19 cellular contexts compared by ENCODE assay signal in genomic region chr7:131747625-131748024, GRCh38.
DNase-seq lines count a peak whose midpoint lies in the region; ATAC-seq, FAIRE-seq and TF ChIP-seq lines count a peak whose summit lies in the region.
"Had no signal": no experiment of that assay in that cellular context is flagged by ENCODE, and none has a peak within 500 bp of the region (broad histone marks: within the 10 kb centered on the region; RNA-seq: fewer than 3 reads in every experiment).

No MANE protein-coding gene starts in this region.

- no peaks in the 10 kb centered on the region for H4K20me1 ChIP-seq in endothelial cell of umbilical vein (replicated peaks; ENCODE audit: control insufficient read depth, extremely low read depth, insufficient read depth, low read length)

- H3K9me1 ChIP-seq in endothelial cell of umbilical vein (replicated peaks; ENCODE audit: control insufficient read depth, extremely low read depth, insufficient read depth, low read length): no peaks in the 10 kb centered on the region

- H3K4me1 ChIP-seq in A673 (ENCODE audit: insufficient read depth, low read length, poor library complexity, severe bottlenecking) (no peaks in the 10 kb centered on the region), endothelial cell of umbilical vein (ENCODE audit: control insufficient read depth, extremely low read depth, insufficient read depth, low read length) (no peaks in the 10 kb centered on the region), HAP-1 (no peaks in the 10 kb centered on the region; the same call in 1 of the 2 replicates)
- H3K4me1 ChIP-seq: esophagus muscularis mucosa, gastrocnemius medialis, prostate gland had no signal

- TF ChIP-seq CTCF in A673 (conservative IDR thresholded peaks at IDR 0.05; ENCODE audit: low read depth, low read length) (no peak), endothelial cell of umbilical vein (IDR thresholded peaks at IDR 0.05; ENCODE audit: extremely low read depth in 1 of 2, insufficient read depth in 1 of 2, low read depth in 1 of 2, low read length in 2 of 2) (no peak), lower leg skin (IDR thresholded peaks at IDR 0.05) (no peak)

- H3K4me3 ChIP-seq in A673 (ENCODE audit: low read depth, low read length, poor library complexity, severe bottlenecking): no peak overlapping the region
- H3K4me3 ChIP-seq in endothelial cell of umbilical vein (replicated peaks in 1 of 3; ENCODE audit: insufficient read depth in 1 of 3, low read depth in 1 of 3, low read length in 3 of 3): no peak overlapping the region
- no peak overlapping the region for H3K4me3 ChIP-seq in HAP-1
- H3K4me3 ChIP-seq in lower leg skin (ENCODE audit: low read depth, poor library complexity, severe bottlenecking): no peak overlapping the region
- H3K4me3 ChIP-seq: esophagus muscularis mucosa, gastrocnemius medialis, lung, prostate gland had no signal

- POLR2A ChIA-PET in A673 (lab: Charles Lee; ENCODE audit: low non-redundant PET) (no interaction called here), endothelial cell of umbilical vein (lab: Charles Lee) (no interaction called here)

- DNase-seq in A673 (ENCODE audit: low spot score) (peak; percentile 59), DMS53 (lab: John Stamatoyannopoulos, UW) (peak; percentile 74), NCI-H146 treated with DMSO at 0.1 percent for 48 hours (lab: John Stamatoyannopoulos, UW; ENCODE audit: unreplicated experiment) (peak; percentile 7), endothelial cell of umbilical vein (ENCODE audit: low read depth, low spot score) (peak; percentile 4), HAP-1 (ENCODE audit: low spot score in 2 of 2) (no peak), lower leg skin (ENCODE audit: low spot score in 2 of 2) (no peak)
- DNase-seq: activated CD8-positive, alpha-beta memory T cell treated with anti-CD3 and anti-CD28 coated beads, Interleukin-2, amount 50 U/mL, for 4 hours; activated naive CD8-positive, alpha-beta T cell treated with anti-CD3 and anti-CD28 coated beads for 36 hours; gastrocnemius medialis; hippocampal formation; kidney; NCI-H1436; RPMI8226; T-helper 17 cell had no signal

- H3K27me3 ChIP-seq in A673 (replicated peaks; ENCODE audit: insufficient read depth, low read depth, low read length, poor library complexity) (peaks cover 22% of the 10 kb centered on the region), endothelial cell of umbilical vein (ENCODE audit: control insufficient read depth in 2 of 2, insufficient read depth in 2 of 2, low read length in 2 of 2) (peaks cover under 1 to 2% of the 10 kb centered on the region in 2 experiments), HAP-1 (ENCODE audit: low read depth) (no peaks in the 10 kb centered on the region; the same call in 1 of the 2 replicates)
- H3K27me3 ChIP-seq: esophagus muscularis mucosa, gastrocnemius medialis had no signal

- CTCF ChIA-PET in A673 (lab: Charles Lee): no interaction called here
- CTCF ChIA-PET in endothelial cell of umbilical vein (lab: Charles Lee): interaction anchor here (1.5 kb wide), 1 partner anchor 10 kb away, joined by 4 read pairs; no protein-coding TSS in a partner anchor

- no peak for FAIRE-seq in endothelial cell of umbilical vein (lab: Jason Lieb, UNC)
- FAIRE-seq: kidney had no signal

- in situ Hi-C loops in HAP-1 (cut with MboI; ENCODE audit: low sequenced_read_pairs): no loop called here

- intact Hi-C loops in A673 (cut with micrococcal nuclease; ENCODE audit: unreplicated experiment): no loop called here
- intact Hi-C loops in endothelial cell of umbilical vein (cut with micrococcal nuclease): no loop called here
- intact Hi-C loops in lower leg skin (cut with DNase I; ENCODE audit: low total_unique reads): no loop called here

- H3K27ac ChIP-seq in A673 (ENCODE audit: low read depth, low read length, poor library complexity, severe bottlenecking) (no peak overlapping the region), endothelial cell of umbilical vein (ENCODE audit: insufficient read depth, low read depth, low read length) (no peak overlapping the region)
- H3K27ac ChIP-seq: esophagus muscularis mucosa, gastrocnemius medialis, prostate gland, VCaP had no signal

- dilution Hi-C loops in endothelial cell of umbilical vein (cut with MboI; ENCODE audit: extremely low pct_ligation_motif_present, low sequenced_read_pairs): no loop called here

- H2AFZ ChIP-seq in endothelial cell of umbilical vein (ENCODE audit: low read depth, low read length): no peak overlapping the region

- no peaks in the 10 kb centered on the region for H3K79me2 ChIP-seq in endothelial cell of umbilical vein (ENCODE audit: control insufficient read depth, insufficient read depth, low read length)

- no peak for ATAC-seq in GM18502 (IDR thresholded peaks at IDR 0.05; ENCODE audit: poor library complexity, unreplicated experiment)
- ATAC-seq: gastrocnemius medialis, T-helper 17 cell had no signal

- WGBS in lower leg skin, 2 donors: 30 to 48% methylated on average over 3 of the region's 3 CpGs

- no peak overlapping the region for H3K4me2 ChIP-seq in endothelial cell of umbilical vein (ENCODE audit: insufficient read depth, low read length)

- no peak for TF ChIP-seq POLR2A in endothelial cell of umbilical vein (IDR thresholded peaks at IDR 0.05; ENCODE audit: low read depth, low read length)
- no peak for TF ChIP-seq POLR2A in lower leg skin (IDR thresholded peaks at IDR 0.05)

- BruUV-seq in A673 (replicated peaks; lab: Mats Ljungman, UMichigan) (no TSS peak), endothelial cell of umbilical vein (replicated peaks; lab: Mats Ljungman, UMichigan) (no TSS peak)

- H3K9ac ChIP-seq in endothelial cell of umbilical vein (replicated peaks; ENCODE audit: extremely low read depth, insufficient read depth, low read length): no peak overlapping the region

- H3K9me3 ChIP-seq in A673 (ENCODE audit: low read depth, low read length, poor library complexity, severe bottlenecking) (no peaks in the 10 kb centered on the region), endothelial cell of umbilical vein (replicated peaks; ENCODE audit: control insufficient read depth, insufficient read depth, low read length) (no peaks in the 10 kb centered on the region), HAP-1 (no peaks in the 10 kb centered on the region)
- H3K9me3 ChIP-seq: esophagus muscularis mucosa, gastrocnemius medialis, prostate gland had no signal

- H3K36me3 ChIP-seq in A673 (ENCODE audit: insufficient read depth, low read length, poor library complexity, severe bottlenecking): no peaks in the 10 kb centered on the region
- H3K36me3 ChIP-seq in endothelial cell of umbilical vein (ENCODE audit: control insufficient read depth in 2 of 2, extremely low read depth in 1 of 2, insufficient read depth in 2 of 2, low read length in 2 of 2): no peaks in the 10 kb centered on the region
- H3K36me3 ChIP-seq in HAP-1 (replicated peaks): no peaks in the 10 kb centered on the region
- H3K36me3 ChIP-seq: esophagus muscularis mucosa, gastrocnemius medialis, prostate gland had no signal

TF ChIP-seq in endothelial cell of umbilical vein, 7 proteins besides CTCF, POLR2A, EP300 and RAD21:
- TF ChIP-seq MYC (IDR thresholded peaks at IDR 0.05; ENCODE audit: low read depth, low read length) (no peak), GATA2 (IDR thresholded peaks at IDR 0.05; ENCODE audit: insufficient read depth, insufficient read length, low read depth, low read length) (no peak), EZH2 (IDR thresholded peaks at IDR 0.05; ENCODE audit: borderline replicate concordance, low read depth, low read length, severe bottlenecking) (no peak), JUN (IDR thresholded peaks at IDR 0.05; ENCODE audit: borderline replicate concordance, insufficient read depth, insufficient read length, low read depth) (no peak), POLR2AphosphoS5 (IDR thresholded peaks at IDR 0.05; ENCODE audit: insufficient read depth, low read depth, low read length) (no peak), FOS (IDR thresholded peaks at IDR 0.05; ENCODE audit: borderline replicate concordance, insufficient read depth, low read length) (no peak)
- TF ChIP-seq, protein P1, sequence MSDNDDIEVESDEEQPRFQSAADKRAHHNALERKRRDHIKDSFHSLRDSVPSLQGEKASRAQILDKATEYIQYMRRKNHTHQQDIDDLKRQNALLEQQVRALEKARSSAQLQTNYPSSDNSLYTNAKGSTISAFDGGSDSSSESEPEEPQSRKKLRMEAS (IDR thresholded peaks at IDR 0.05; ENCODE audit: insufficient read depth, insufficient read length): no peak

Comparison
In these comparisons a context has a peak if more than half of its experiments do, and no peak if none do; other contexts are left out.
1. DNase-seq: peak in A673 (single experiment), DMS53 (single experiment), NCI-H146 treated with DMSO at 0.1 percent for 48 hours (single experiment) and endothelial cell of umbilical vein (single experiment); none in HAP-1 (0 of 2) and lower leg skin (0 of 2).